In genomic region chr19:44746946-44747738, GRCh38 we compare ENCODE assay signal across 9 cellular contexts. TPM values are rescaled to one million over a fixed set of nuclear protein-coding genes. Genes with fewer than 3 reads are reported as not detected.
DNase-seq lines count a peak whose midpoint lies in the region; ATAC-seq and TF ChIP-seq lines count a peak whose summit lies in the region.
"Had no signal": no experiment of that assay in that cellular context is flagged by ENCODE, and none has a peak within 500 bp of the region (broad histone marks: within the 10 kb centered on the region; RNA-seq: fewer than 3 reads in every experiment).

No MANE protein-coding gene starts in this region.

- TF ChIP-seq POLR2A in body of pancreas (IDR thresholded peaks at IDR 0.05), result no peak

- H3K9me3 Mint-ChIP-seq in CD14-positive monocyte, result peaks cover 0 to 2% (median 0%) of the 10 kb centered on the region in 7 donors

- peak overlapping the region; percentile 86 to 93 for H3K4me3 Mint-ChIP-seq in CD14-positive monocyte

- ATAC-seq in GM19397 (IDR thresholded peaks at IDR 0.05; ENCODE audit: unreplicated experiment), result peak; percentile 46
- ATAC-seq in body of pancreas, result peak; percentile 86
- ATAC-seq in GM19351 (IDR thresholded peaks at IDR 0.05; ENCODE audit: unreplicated experiment), result no peak

- H3K27ac ChIP-seq in body of pancreas, result peak overlapping the region; percentile 78 to 98 (median 94)

- H3K9me3 ChIP-seq in body of pancreas, result no peaks in the 10 kb centered on the region
- H3K9me3 ChIP-seq in skeletal muscle satellite cell (replicated peaks; ENCODE audit: low read length), result no peaks in the 10 kb centered on the region

- 10 to 19% methylated on average over 12 to 30 of the region's 34 CpGs for WGBS in body of pancreas, 2 donors

- H3K9ac ChIP-seq in skeletal muscle satellite cell (ENCODE audit: low read depth, low read length), result peak overlapping the region; percentile 78

- DNase-seq in CD14-positive monocyte (ENCODE audit: low spot score) (peak; percentile 98), LoVo (ENCODE audit: low spot score) (peak; percentile 90), UCSD-AML1 (lab: John Stamatoyannopoulos, UW; ENCODE audit: unreplicated experiment) (peak; percentile 92), body of pancreas (peak; percentile 90 to 94 (median 93))

- intact Hi-C loops in CD14-positive monocyte (cut with micrococcal nuclease), result no loop called here
- intact Hi-C loops in body of pancreas (cut with DNase I), result no loop called here

- H3K4me1 Mint-ChIP-seq in CD14-positive monocyte, result peaks cover 81% of the 10 kb centered on the region

- H3K36me3 Mint-ChIP-seq in CD14-positive monocyte, result peaks cover 27 to 31% of the 10 kb centered on the region in 2 donors

- H3K27me3 ChIP-seq in body of pancreas (no peaks in the 10 kb centered on the region), skeletal muscle satellite cell (ENCODE audit: control insufficient read depth, insufficient read depth, low read length) (no peaks in the 10 kb centered on the region)

- H3K4me1 ChIP-seq in body of pancreas, result peaks cover 83% of the 10 kb centered on the region
- peaks cover 66% of the 10 kb centered on the region for H3K4me1 ChIP-seq in skeletal muscle satellite cell (ENCODE audit: control insufficient read depth, insufficient read depth, low read length)

- TF ChIP-seq CTCF in CD14-positive monocyte (IDR thresholded peaks at IDR 0.05) (no peak), body of pancreas (IDR thresholded peaks at IDR 0.05) (no peak)

- H3K4me3 ChIP-seq in body of pancreas, result peak overlapping the region; percentile 13 to 14
- H3K4me3 ChIP-seq in iPS-11a (ENCODE audit: low read depth, low read length), result peak overlapping the region; percentile 49
- H3K4me3 ChIP-seq in skeletal muscle satellite cell (ENCODE audit: low read length), result peak overlapping the region; percentile 77

- peak overlapping the region; percentile 98 to 100 (median 99) for H3K27ac Mint-ChIP-seq in CD14-positive monocyte

- peaks cover 4 to 9% (median 7%) of the 10 kb centered on the region in 3 donors for H3K27me3 Mint-ChIP-seq in CD14-positive monocyte (ENCODE audit: low read depth in 3 of 3)

- H3K4me2 ChIP-seq in skeletal muscle satellite cell (ENCODE audit: low read length), result peak overlapping the region; percentile 95

- H3K36me3 ChIP-seq in body of pancreas (replicated peaks in 1 of 2; ENCODE audit: insufficient read depth in 1 of 2, low read depth in 2 of 2), result no peaks in the 10 kb centered on the region
- peaks cover 12% of the 10 kb centered on the region for H3K36me3 ChIP-seq in skeletal muscle satellite cell (ENCODE audit: insufficient read depth, low read length)

RNA-seq across cellular contexts. Expression of gene BCL3, which starts 1.4 kb away (rescaled TPM):
- polyA plus RNA-seq in CD14-positive monocyte, result 10 to 100 TPM; 18.7 to 23.1 TPM
- total RNA-seq in body of pancreas, result 10 to 100 TPM; 26.2 to 72.5 TPM
- total RNA-seq in skeletal muscle satellite cell (2012; rRNA removed), result 5.7 and 5.8 TPM in 2 replicates

RNA-seq across cellular contexts. Expression of gene CBLC, which starts 30.5 kb away (rescaled TPM):
- not detected for polyA plus RNA-seq in CD14-positive monocyte
- 10 to 100 TPM; 18.5 to 23.6 TPM for total RNA-seq in body of pancreas
- total RNA-seq in skeletal muscle satellite cell (2012; rRNA removed), result not detected in 2 replicates
- total RNA-seq: glomerular endothelial cell had no signal

RNA-seq across cellular contexts. Expression of gene CEACAM16, which starts 48.2 kb away (rescaled TPM):
- not detected for polyA plus RNA-seq in CD14-positive monocyte
- total RNA-seq in body of pancreas, result 1 to 10 TPM in 1 of 2 donors, under 1 TPM in 1; 0.33 to 1.3 TPM
- total RNA-seq in skeletal muscle satellite cell (2012; rRNA removed), result not detected in 2 replicates
- total RNA-seq: glomerular endothelial cell had no signal

Comparison
In these comparisons a context has a peak if more than half of its experiments do, and no peak if none do; other contexts are left out.
1. H3K4me3 ChIP-seq: peak in every context shown above with its lines; median percentile 77 in skeletal muscle satellite cell; 49 in iPS-11a; 14 in body of pancreas.